ENCODE assay signal across 8 cellular contexts in the genomic region with DNA sequence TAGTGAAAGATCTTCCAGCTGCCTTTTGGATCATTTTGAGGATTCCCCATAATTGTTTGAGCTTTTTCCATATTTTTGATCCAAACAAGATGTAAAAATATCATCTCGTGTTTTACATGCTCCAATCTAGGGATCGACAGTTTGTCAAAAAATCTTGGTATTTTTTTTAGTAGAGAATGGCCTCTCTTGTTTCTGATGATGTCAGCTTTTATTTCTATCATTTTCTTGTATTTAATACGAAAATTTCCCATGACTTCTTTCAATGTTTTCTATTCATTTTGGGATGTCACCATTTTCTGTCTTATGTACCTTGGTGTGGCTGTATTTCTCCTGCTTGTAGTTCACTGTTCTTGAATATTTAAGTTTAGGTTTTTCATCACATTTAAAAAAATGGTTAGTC.
"Had no signal": no experiment of that assay in that cellular context is flagged by ENCODE, and none has a peak within 500 bp of the region (broad histone marks: within the 10 kb centered on the region; RNA-seq: fewer than 3 reads in every experiment).

No MANE protein-coding gene starts in this region.

- DNase-seq: Karpas-422, Kasumi-1, KBM-7, KG1 had no signal

- H3K4me1 Mint-ChIP-seq: IgD-negative memory B cell had no signal

- FAIRE-seq: HTR-8/SVneo had no signal

- H3K4me2 ChIP-seq: KMS-11 had no signal

- H3K4me3 Mint-ChIP-seq: IgD-negative memory B cell had no signal

- H3K27ac ChIP-seq: HL-60, KMS-11 had no signal

- H3K9ac ChIP-seq: KMS-11 had no signal

- H3K27ac Mint-ChIP-seq: IgD-negative memory B cell had no signal

- H3K27me3 Mint-ChIP-seq: IgD-negative memory B cell had no signal

- H3K36me3 Mint-ChIP-seq: IgD-negative memory B cell had no signal
